ENCODE assay signal across 8 cellular contexts in genomic region chr1:65149391-65149729, GRCh38. TPM values are rescaled to one million over a fixed set of nuclear protein-coding genes. Genes with fewer than 3 reads are reported as not detected.
A peak's percentile ranks its signal among the peaks of the same experiment; 100 is the strongest.
DNase-seq lines count a peak whose midpoint lies in the region; ATAC-seq and TF ChIP-seq lines count a peak whose summit lies in the region.

No MANE protein-coding gene starts in this region.

- no peak for TF ChIP-seq POLR2A in transverse colon (IDR thresholded peaks at IDR 0.05)

- WGBS in transverse colon (ENCODE audit: low coverage in 1 of 2), 2 donors = 34 to 35% methylated on average over 3 to 9 of the region's 9 CpGs

- no peak overlapping the region for H3K27ac Mint-ChIP-seq in activated T-cell treated with anti-CD3 and anti-CD28 coated beads, Interleukin-2, amount 50 U/mL, for 72 hours
- H3K27ac Mint-ChIP-seq in activated T-helper 2 cell treated with anti-CD3 and anti-CD28 coated beads, Interferon-gamma antibody, Interleukin-2, Interleukin-4, amounts not matched to agents 10 μg/mL and 5 μg/mL and 100 μg/mL, durations not matched to agents 14 hours and 24 hours and 36 hours = peak overlapping the region; percentile 86

- no peak overlapping the region for H3K27ac ChIP-seq in left lung
- H3K27ac ChIP-seq in transverse colon = peak overlapping the region; percentile 83 to 92 (median 84)

- peaks cover 14% of the 10 kb centered on the region for H3K4me1 Mint-ChIP-seq in activated T-cell treated with anti-CD3 and anti-CD28 coated beads, Interleukin-2, amount 50 U/mL, for 72 hours (ENCODE audit: low read depth)
- peaks cover 43% of the 10 kb centered on the region for H3K4me1 Mint-ChIP-seq in activated T-helper 2 cell treated with anti-CD3 and anti-CD28 coated beads, Interferon-gamma antibody, Interleukin-2, Interleukin-4, amounts not matched to agents 10 μg/mL and 5 μg/mL and 100 μg/mL, durations not matched to agents 14 hours and 24 hours and 36 hours (ENCODE audit: low read depth)

- H3K36me3 Mint-ChIP-seq in activated T-cell treated with anti-CD3 and anti-CD28 coated beads, Interleukin-2, amount 50 U/mL, for 72 hours (ENCODE audit: insufficient read depth in 2 of 2) = no peaks in the 10 kb centered on the region
- H3K36me3 Mint-ChIP-seq in activated T-helper 2 cell treated with anti-CD3 and anti-CD28 coated beads, Interferon-gamma antibody, Interleukin-2, Interleukin-4, amounts not matched to agents 10 μg/mL and 5 μg/mL and 100 μg/mL, durations not matched to agents 14 hours and 24 hours and 36 hours (ENCODE audit: low read depth) = peaks cover 46% of the 10 kb centered on the region

- H3K36me3 ChIP-seq in left lung = no peaks in the 10 kb centered on the region
- no peaks in the 10 kb centered on the region for H3K36me3 ChIP-seq in transverse colon

- TF ChIP-seq EP300 in transverse colon (IDR thresholded peaks at IDR 0.05; ENCODE audit: low read depth) = no peak

- H3K9me3 ChIP-seq in left lung (no peaks in the 10 kb centered on the region), transverse colon (no peaks in the 10 kb centered on the region)

- ATAC-seq in activated T-cell treated with anti-CD3 and anti-CD28 coated beads, Interleukin-2, amount 50 U/mL, for 72 hours (replicated peaks in 1 of 2) = no peak
- ATAC-seq in left lung = no peak

- peak overlapping the region; percentile 57 to 80 for H3K4me3 Mint-ChIP-seq in activated T-cell treated with anti-CD3 and anti-CD28 coated beads, Interleukin-2, amount 50 U/mL, for 72 hours
- H3K4me3 Mint-ChIP-seq in activated T-helper 2 cell treated with anti-CD3 and anti-CD28 coated beads, Interferon-gamma antibody, Interleukin-2, Interleukin-4, amounts not matched to agents 10 μg/mL and 5 μg/mL and 100 μg/mL, durations not matched to agents 14 hours and 24 hours and 36 hours (ENCODE audit: low read depth) = peak overlapping the region; percentile 90

- TF ChIP-seq CTCF in left lung (IDR thresholded peaks at IDR 0.05) (no peak), transverse colon (IDR thresholded peaks at IDR 0.05) (no peak)

- intact Hi-C loops in activated T-helper 2 cell treated with anti-CD3 and anti-CD28 coated beads, Interferon-gamma antibody, Interleukin-2, Interleukin-4, amounts not matched to agents 10 μg/mL and 5 μg/mL and 100 μg/mL, durations not matched to agents 14 hours and 24 hours and 36 hours (cut with micrococcal nuclease) = loop anchor here (1.0 to 10.0 kb wide), 6 partner anchors 59 to 535 kb away; partner anchors contain the start of genes JAK1, LEPR and LEPROT
- intact Hi-C loops in left lung (cut with DNase I) = no loop called here
- intact Hi-C loops in transverse colon (cut with DNase I; ENCODE audit: low total_unique reads) = no loop called here

- DNase-seq in activated T-cell treated with anti-CD3 and anti-CD28 coated beads, Interleukin-2, amount 50 U/mL, for 72 hours = no peak
- DNase-seq in activated T-cell treated with anti-CD3 and anti-CD28 coated beads for 4 hours (no peak), left lung (no peak), transverse colon (no peak), NK-92 (lab: John Stamatoyannopoulos, UW; ENCODE audit: unreplicated experiment) (no peak), mesenteric fat pad (ENCODE audit: low spot score) (no peak), kidney glomerular epithelial cell (lab: John Stamatoyannopoulos, UW) (no peak)
- DNase-seq in activated T-helper 2 cell treated with anti-CD3 and anti-CD28 coated beads, Interferon-gamma antibody, Interleukin-2, Interleukin-4, amounts not matched to agents 10 μg/mL and 5 μg/mL and 100 μg/mL, durations not matched to agents 14 hours and 24 hours and 36 hours (ENCODE audit: low spot score) = no peak

- H3K27me3 Mint-ChIP-seq in activated T-cell treated with anti-CD3 and anti-CD28 coated beads, Interleukin-2, amount 50 U/mL, for 72 hours (ENCODE audit: low read depth) = peaks cover 50% of the 10 kb centered on the region
- H3K27me3 Mint-ChIP-seq in activated T-helper 2 cell treated with anti-CD3 and anti-CD28 coated beads, Interferon-gamma antibody, Interleukin-2, Interleukin-4, amounts not matched to agents 10 μg/mL and 5 μg/mL and 100 μg/mL, durations not matched to agents 14 hours and 24 hours and 36 hours (ENCODE audit: low read depth) = peaks cover 12% of the 10 kb centered on the region

- H3K4me1 ChIP-seq in left lung = peaks cover 3 to 25% of the 10 kb centered on the region in 2 donors
- H3K4me1 ChIP-seq in transverse colon = peaks cover 0 to 33% (median 20%) of the 10 kb centered on the region in 4 donors

- in situ Hi-C loops in transverse colon (cut with MboI; ENCODE audit: low pct_ligation_motif_present in 1 of 4, low pct_unique_long_range_greater_than_20kb in 1 of 4, low sequenced_read_pairs in 3 of 4) = no loop called here

- H3K27me3 ChIP-seq in left lung = peaks cover 5 to 43% of the 10 kb centered on the region in 2 donors
- H3K27me3 ChIP-seq in transverse colon = peaks cover 3% of the 10 kb centered on the region

- no peaks in the 10 kb centered on the region for H3K9me3 Mint-ChIP-seq in activated T-cell treated with anti-CD3 and anti-CD28 coated beads, Interleukin-2, amount 50 U/mL, for 72 hours
- no peaks in the 10 kb centered on the region for H3K9me3 Mint-ChIP-seq in activated T-helper 2 cell treated with anti-CD3 and anti-CD28 coated beads, Interferon-gamma antibody, Interleukin-2, Interleukin-4, amounts not matched to agents 10 μg/mL and 5 μg/mL and 100 μg/mL, durations not matched to agents 14 hours and 24 hours and 36 hours

- H3K4me3 ChIP-seq in left lung (peak overlapping the region; percentile 69 to 74), transverse colon (peak overlapping the region; percentile 47 to 97 (median 88))

RNA-seq across cellular contexts. Expression of gene AK4, which starts 1.4 kb away (rescaled TPM):
- 10 to 100 TPM; 14.9 to 21.9 TPM for total RNA-seq in activated T-cell treated with anti-CD3 and anti-CD28 coated beads, Interleukin-2, amount 50 U/mL, for 72 hours
- total RNA-seq in activated T-helper 2 cell treated with anti-CD3 and anti-CD28 coated beads, Interferon-gamma antibody, Interleukin-2, Interleukin-4, amounts not matched to agents 10 μg/mL and 5 μg/mL and 100 μg/mL, durations not matched to agents 14 hours and 24 hours and 36 hours = 108 and 109 TPM in 2 replicates
- 1 to 10 TPM; 3.3 to 8.7 TPM for total RNA-seq in left lung
- 10 to 100 TPM; 12.0 to 42.8 (median 36.1) TPM for total RNA-seq in transverse colon
- 101 TPM for total RNA-seq in mesenteric fat pad

Comparison
In these comparisons a context has a peak if more than half of its experiments do, and no peak if none do; other contexts are left out.
1. H3K27ac ChIP-seq: peak in transverse colon (4 of 4); none in left lung (0 of 2).